23 cellular contexts compared by ENCODE assay signal in the genomic region with DNA sequence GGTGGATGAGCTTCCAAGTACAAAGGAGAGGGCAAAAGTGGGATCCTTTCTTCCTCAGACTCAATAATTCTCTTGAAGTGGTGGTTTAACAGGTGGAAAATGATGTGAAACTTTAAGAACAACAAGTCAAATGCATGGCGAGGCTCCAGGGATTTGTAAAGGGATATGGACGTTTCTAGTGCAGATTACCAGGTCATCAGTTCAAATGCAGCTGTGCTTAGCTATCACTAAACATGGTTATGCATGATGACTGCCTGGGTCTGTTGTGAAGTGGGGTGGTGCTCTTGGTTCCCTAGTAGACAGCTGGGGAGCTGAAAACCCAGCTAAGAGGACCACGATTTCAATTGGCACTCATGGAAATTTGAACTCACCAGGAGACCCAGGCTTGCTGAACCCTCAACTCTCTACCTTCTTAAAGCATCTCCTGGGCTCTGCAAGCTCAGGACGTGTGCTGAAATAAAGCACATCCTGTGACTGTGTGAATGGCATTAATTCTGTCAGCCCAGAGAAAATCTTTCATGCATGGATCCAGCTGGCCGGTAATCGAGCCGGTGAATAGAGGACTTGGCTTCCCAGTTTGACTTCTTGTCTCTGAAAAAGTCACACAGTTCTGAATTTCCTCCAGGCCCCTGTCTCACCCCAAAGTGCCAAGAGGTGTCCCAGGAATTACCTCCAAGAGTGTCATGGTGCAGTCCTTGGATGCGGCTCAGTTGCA.
"Had no signal": no experiment of that assay in that cellular context is flagged by ENCODE, and none has a peak within 500 bp of the region (broad histone marks: within the 10 kb centered on the region; RNA-seq: fewer than 3 reads in every experiment).

No MANE protein-coding gene starts in this region.

- H3K36me3 Mint-ChIP-seq: activated CD8-positive, alpha-beta memory T cell treated with anti-CD3 and anti-CD28 coated beads, Interleukin-2, amount 10 ng/mL, durations not matched to agents 7 days and 5 days; memory B cell had no signal

- H3K9me3 Mint-ChIP-seq: activated CD4-positive, alpha-beta T cell treated with anti-CD3 and anti-CD28 coated beads, Interleukin-2, amount 10 ng/mL, durations not matched to agents 7 days and 5 days; activated CD8-positive, alpha-beta T cell treated with anti-CD3 and anti-CD28 coated beads for 36 hours; activated T-helper 1 cell treated with anti-CD3 and anti-CD28 coated beads, Interleukin-12 subunit alpha, Interleukin-12 subunit beta, Interleukin-2, Interleukin-4 antibody, amounts not matched to agents 30 ng/mL and 10 ng/mL and 1 ng/mL, durations not matched to agents 14 hours and 24 hours and 36 hours; dendritic cell treated with granulocyte-macrophage colony-stimulating factor and Interleukin-4, amounts not matched to agents 40 ng/mL and 50 ng/mL, for 4 days; memory B cell; neural crest cell had no signal

- H3K27me3 ChIP-seq: brain microvascular endothelial cell, sigmoid colon, upper lobe of left lung had no signal

- H3K4me3 ChIP-seq: esophagus muscularis mucosa, sigmoid colon, spleen, upper lobe of left lung had no signal

- H3K4me1 Mint-ChIP-seq: activated CD4-positive, alpha-beta T cell treated with anti-CD3 and anti-CD28 coated beads, Interleukin-2, amount 10 ng/mL, durations not matched to agents 7 days and 5 days; activated CD8-positive, alpha-beta memory T cell treated with anti-CD3 and anti-CD28 coated beads, Interleukin-2, amount 10 ng/mL, durations not matched to agents 7 days and 5 days; memory B cell; neural crest cell had no signal

- H3K36me3 ChIP-seq: brain microvascular endothelial cell, esophagus muscularis mucosa, sigmoid colon, spleen, upper lobe of left lung, WERI-Rb-1 had no signal

- H3K9me3 ChIP-seq: esophagus muscularis mucosa, sigmoid colon, spleen, upper lobe of left lung had no signal

- DNase-seq: activated CD4-positive, alpha-beta T cell treated with anti-CD3 and anti-CD28 coated beads, Interleukin-2, amount 10 ng/mL, durations not matched to agents 7 days and 5 days; activated CD4-positive, CD25-positive, alpha-beta regulatory T cell treated with anti-CD3 and anti-CD28 coated beads, Interleukin-2, amount 50 U/mL, for 72 hours; activated CD8-positive, alpha-beta memory T cell treated with anti-CD3 and anti-CD28 coated beads, Interleukin-2, amount 10 ng/mL, durations not matched to agents 7 days and 5 days; activated CD8-positive, alpha-beta T cell treated with anti-CD3 and anti-CD28 coated beads for 36 hours; activated gamma-delta T cell; activated naive CD4-positive, alpha-beta T cell treated with anti-CD3 and anti-CD28 coated beads, Interleukin-2, amount 50 U/mL, for 16 hours; activated T-cell treated with anti-CD3 and anti-CD28 coated beads for 4 hours; aorta; brain microvascular endothelial cell; caudate nucleus; effector CD8-positive, alpha-beta T cell; sigmoid colon; spleen; stimulated activated CD4-positive, alpha-beta T cell treated with anti-CD3 and anti-CD28 coated beads, Interleukin-4, amount 100 ng/mL, for 24 hours; stimulated activated naive CD8-positive, alpha-beta T cell treated with anti-CD3 and anti-CD28 coated beads, Interleukin-15, Interleukin-2, amounts not matched to agents 100 U/mL and 50 U/mL, for 24 hours; T-helper 1 cell; upper lobe of left lung; WERI-Rb-1 had no signal

- H3K27ac Mint-ChIP-seq: activated CD4-positive, alpha-beta T cell treated with anti-CD3 and anti-CD28 coated beads, Interleukin-2, amount 10 ng/mL, durations not matched to agents 7 days and 5 days; activated CD8-positive, alpha-beta memory T cell treated with anti-CD3 and anti-CD28 coated beads, Interleukin-2, amount 10 ng/mL, durations not matched to agents 7 days and 5 days; activated CD8-positive, alpha-beta T cell treated with anti-CD3 and anti-CD28 coated beads for 36 hours; activated T-helper 1 cell treated with anti-CD3 and anti-CD28 coated beads, Interleukin-12 subunit alpha, Interleukin-12 subunit beta, Interleukin-2, Interleukin-4 antibody, amounts not matched to agents 30 ng/mL and 10 ng/mL and 1 ng/mL, durations not matched to agents 14 hours and 24 hours and 36 hours; dendritic cell treated with granulocyte-macrophage colony-stimulating factor and Interleukin-4, amounts not matched to agents 40 ng/mL and 50 ng/mL, for 4 days; memory B cell had no signal

- H3K4me1 ChIP-seq: esophagus muscularis mucosa, sigmoid colon, spleen, upper lobe of left lung had no signal

- H3K4me3 Mint-ChIP-seq: activated CD4-positive, alpha-beta T cell treated with anti-CD3 and anti-CD28 coated beads, Interleukin-2, amount 10 ng/mL, durations not matched to agents 7 days and 5 days; activated CD8-positive, alpha-beta memory T cell treated with anti-CD3 and anti-CD28 coated beads, Interleukin-2, amount 10 ng/mL, durations not matched to agents 7 days and 5 days; activated CD8-positive, alpha-beta T cell treated with anti-CD3 and anti-CD28 coated beads for 36 hours; activated T-helper 1 cell treated with anti-CD3 and anti-CD28 coated beads, Interleukin-12 subunit alpha, Interleukin-12 subunit beta, Interleukin-2, Interleukin-4 antibody, amounts not matched to agents 30 ng/mL and 10 ng/mL and 1 ng/mL, durations not matched to agents 14 hours and 24 hours and 36 hours; dendritic cell treated with granulocyte-macrophage colony-stimulating factor and Interleukin-4, amounts not matched to agents 40 ng/mL and 50 ng/mL, for 4 days; memory B cell; neural crest cell had no signal

- H3K27ac ChIP-seq: brain microvascular endothelial cell, esophagus muscularis mucosa, sigmoid colon, spleen, upper lobe of left lung, WERI-Rb-1 had no signal
